In the genomic region with DNA sequence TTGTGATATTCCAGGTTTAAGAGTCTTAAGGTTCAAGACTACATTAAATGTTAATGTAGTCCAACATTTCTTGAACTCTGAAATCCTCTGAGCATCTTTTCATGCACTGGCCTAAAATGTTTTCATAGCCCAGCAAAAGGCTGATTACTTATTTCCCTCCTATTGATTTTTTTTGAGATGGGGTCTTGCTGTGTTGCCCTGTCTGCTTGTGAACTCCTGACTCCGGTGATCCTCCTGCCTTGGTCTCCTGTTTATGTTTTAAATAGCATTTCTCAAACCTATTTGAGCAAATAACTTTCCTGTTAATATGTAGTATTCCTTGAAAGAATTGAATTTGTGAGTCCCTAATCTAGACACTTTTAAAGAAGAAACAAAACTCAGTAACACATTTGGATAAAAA, we compare ENCODE assay signal across 26 cellular contexts.
"Had no signal": no experiment of that assay in that cellular context is flagged by ENCODE, and none has a peak within 500 bp of the region (broad histone marks: within the 10 kb centered on the region; RNA-seq: fewer than 3 reads in every experiment).

No MANE protein-coding gene starts in this region.

- H3K27me3 ChIP-seq: MG63, Peyer's patch, SJCRH30 had no signal

- FAIRE-seq: HTR-8/SVneo had no signal

- H3K4me3 ChIP-seq: MG63, Peyer's patch, SJCRH30 had no signal

- H3K27ac ChIP-seq: HL-60, Peyer's patch, SJCRH30 had no signal

- H3K9me3 ChIP-seq: MG63, Peyer's patch, SJCRH30 had no signal

- H3K36me3 ChIP-seq: MG63, Peyer's patch, SJCRH30 had no signal

- DNase-seq: KBM-7; MG63; NCI-H1092; NCI-H1105 treated with DMSO at 0.1 percent for 48 hours; NCI-H1417 treated with DMSO at 0.1 percent for 48 hours; NCI-H146; NCI-H1694 treated with DMSO at 0.1 percent for 48 hours; NCI-H1930; NCI-H2081; NCI-H2107; NCI-H2171; NCI-H226; NCI-H446; NCI-H510A; NCI-H524 treated with DMSO at 0.1 percent for 48 hours; NCI-H69; NCI-H774; NK-92 treated with Interleukin-12 subunit alpha and Interleukin-12 subunit beta, amount 100 ng/mL, for 24 hours; PC-3; Peyer's patch; SHP77 treated with DMSO at 0.1 percent for 48 hours; SJCRH30 had no signal

- ATAC-seq: PC-3, Right ventricle myocardium inferior, SK-N-SH treated with all-trans-retinoic acid at 6 μM for 48 hours had no signal
